ENCODE assay signal across 1 cellular context in genomic region chr12:124397807-124398577, GRCh38.
TF ChIP-seq lines count a peak whose summit lies in the region.

No MANE protein-coding gene starts in this region.

TF ChIP-seq in H1, 55 proteins besides CTCF, POLR2A, EP300 and RAD21 (continued from another document):
- TF ChIP-seq CHD7 (IDR thresholded peaks at IDR 0.05; ENCODE audit: insufficient replicate concordance, low read length) (no peak), YY1 (IDR thresholded peaks at IDR 0.05; ENCODE audit: low read depth, low read length) (no peak), TBP (IDR thresholded peaks at IDR 0.05; ENCODE audit: low read depth, low read length) (no peak), CHD2 (IDR thresholded peaks at IDR 0.05; ENCODE audit: low read length) (no peak), CTBP2 (IDR thresholded peaks at IDR 0.05; ENCODE audit: borderline replicate concordance, insufficient read depth, insufficient read length, low read length) (no peak), BCL11A (IDR thresholded peaks at IDR 0.05; ENCODE audit: low read depth in 2 of 2, low read length in 2 of 2) (no peak)
